In the genomic region with DNA sequence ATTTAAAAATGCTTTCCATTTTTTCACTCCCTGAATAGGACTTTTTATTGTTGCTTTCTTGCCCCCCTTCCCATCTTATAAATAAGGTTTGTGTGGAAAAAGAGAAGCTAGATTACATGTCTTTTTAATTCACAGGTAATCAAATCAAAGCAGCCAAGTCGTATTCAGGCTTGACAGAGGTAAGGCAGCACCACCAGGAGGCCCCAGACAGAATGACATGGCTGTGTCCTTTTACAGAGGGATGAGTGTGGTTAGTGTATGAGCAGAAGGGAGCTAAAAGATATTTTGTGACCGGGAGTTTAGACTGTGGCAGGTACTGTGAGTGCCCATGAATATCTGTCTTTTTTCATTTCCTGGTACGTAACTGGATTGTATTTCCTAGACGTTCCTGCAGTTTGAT, we compare ENCODE assay signal across 14 cellular contexts.
DNase-seq lines count a peak whose midpoint lies in the region; ATAC-seq, FAIRE-seq and TF ChIP-seq lines count a peak whose summit lies in the region.
"Had no signal": no experiment of that assay in that cellular context is flagged by ENCODE, and none has a peak within 500 bp of the region (broad histone marks: within the 10 kb centered on the region; RNA-seq: fewer than 3 reads in every experiment).

No MANE protein-coding gene starts in this region.

- no peak overlapping the region for H3K9ac ChIP-seq in KMS-11
- H3K9ac ChIP-seq in kidney (ENCODE audit: low read length in 2 of 2), result no peak overlapping the region

- H3K27ac ChIP-seq in KMS-11 (no peak overlapping the region), kidney (ENCODE audit: low read depth in 2 of 2, low read length in 2 of 2) (no peak overlapping the region), small intestine (ENCODE audit: low read depth in 1 of 2, low read length in 1 of 2) (no peak overlapping the region)
- H3K27ac ChIP-seq: dorsolateral prefrontal cortex had no signal

- no peak overlapping the region for H3K4me3 Mint-ChIP-seq in WTC11
- H3K4me3 Mint-ChIP-seq: activated CD4-positive, alpha-beta T cell treated with anti-CD3 and anti-CD28 coated beads, Interleukin-2, amount 10 ng/mL, durations not matched to agents 24 days and 14 days; CD4-positive, alpha-beta T cell had no signal

- H3K36me3 ChIP-seq in KMS-11 (ENCODE audit: insufficient read depth) (no peaks in the 10 kb centered on the region), kidney (ENCODE audit: control insufficient read depth in 1 of 2, insufficient read depth in 2 of 2, low read length in 2 of 2) (no peaks in the 10 kb centered on the region), small intestine (ENCODE audit: control insufficient read depth in 2 of 2, insufficient read depth in 2 of 2, low read length in 2 of 2) (no peaks in the 10 kb centered on the region)

- no peak; the same call in 1 of the 2 replicates for TF ChIP-seq CTCF in KMS-11 (conservative IDR thresholded peaks at IDR 0.05; ENCODE audit: low read depth, low read length)
- peak; percentile 30; the same call in 1 of the 2 replicates for TF ChIP-seq CTCF in WTC11 (IDR thresholded peaks at IDR 0.05)
- TF ChIP-seq CTCF in kidney (IDR thresholded peaks at IDR 0.05; ENCODE audit: borderline replicate concordance, extremely low read depth, insufficient read depth), result peak; percentile 9

- no peak overlapping the region for H3K27ac Mint-ChIP-seq in WTC11
- H3K27ac Mint-ChIP-seq: activated CD4-positive, alpha-beta T cell treated with anti-CD3 and anti-CD28 coated beads, Interleukin-2, amount 10 ng/mL, durations not matched to agents 24 days and 14 days; CD4-positive, alpha-beta T cell had no signal

- H3K4me1 Mint-ChIP-seq in WTC11, result peaks cover 3% of the 10 kb centered on the region
- H3K4me1 Mint-ChIP-seq: activated CD4-positive, alpha-beta T cell treated with anti-CD3 and anti-CD28 coated beads, Interleukin-2, amount 10 ng/mL, durations not matched to agents 24 days and 14 days had no signal

- 52 to 65% (median 59%) methylated on average over 4 of the region's 4 CpGs for WGBS in small intestine, 3 donors

- ATAC-seq in WTC11 (peak; percentile 97), GM19351 (IDR thresholded peaks at IDR 0.05; ENCODE audit: unreplicated experiment) (no peak), HG03139 (IDR thresholded peaks at IDR 0.05; ENCODE audit: unreplicated experiment) (no peak)

- H3K4me3 ChIP-seq in KMS-11 (IDR thresholded peaks at IDR 0.05; ENCODE audit: insufficient read depth, low read depth, low read length) (no peak overlapping the region), kidney (ENCODE audit: low read length in 2 of 2) (no peak overlapping the region), small intestine (ENCODE audit: low read depth in 1 of 2, low read length in 2 of 2) (no peak overlapping the region)
- H3K4me3 ChIP-seq: dorsolateral prefrontal cortex had no signal

- CTCF ChIA-PET in WTC11 (lab: Charles Lee), result interaction anchor here (0.5 to 1.8 kb wide), 17 partner anchors 10 to 727 kb away, joined by 3 to 17 read pairs (median 3); no protein-coding TSS in a partner anchor

- POLR2A ChIA-PET in WTC11 (lab: Charles Lee), result no interaction called here

- no peaks in the 10 kb centered on the region for H4K20me1 ChIP-seq in KMS-11 (ENCODE audit: insufficient read depth)

- intact Hi-C loops in kidney (cut with DNase I), result no loop called here

- no peaks in the 10 kb centered on the region for H3K79me2 ChIP-seq in KMS-11 (ENCODE audit: insufficient read depth, low read depth)

- FAIRE-seq in kidney (lab: Jason Lieb, UNC) (no peak), small intestine (lab: Jason Lieb, UNC) (no peak)

- peak overlapping the region; percentile 2; the same call in 1 of the 2 replicates for H2AFZ ChIP-seq in KMS-11 (ENCODE audit: low read depth)

- no peaks in the 10 kb centered on the region for H3K9me3 ChIP-seq in kidney (ENCODE audit: control insufficient read depth in 1 of 2, low read length in 2 of 2)
- no peaks in the 10 kb centered on the region for H3K9me3 ChIP-seq in small intestine (ENCODE audit: control insufficient read depth, low read depth)

- peaks cover 9% of the 10 kb centered on the region for H3K9me3 Mint-ChIP-seq in WTC11
- H3K9me3 Mint-ChIP-seq: activated CD4-positive, alpha-beta T cell treated with anti-CD3 and anti-CD28 coated beads, Interleukin-2, amount 10 ng/mL, durations not matched to agents 24 days and 14 days; CD4-positive, alpha-beta T cell had no signal

- no peaks in the 10 kb centered on the region for H3K36me3 Mint-ChIP-seq in WTC11

- peak overlapping the region; percentile 53; the same call in 1 of the 2 replicates for H3K4me2 ChIP-seq in KMS-11

- no peaks in the 10 kb centered on the region for H3K27me3 Mint-ChIP-seq in WTC11 (ENCODE audit: low read depth)
- H3K27me3 Mint-ChIP-seq: activated CD4-positive, alpha-beta T cell treated with anti-CD3 and anti-CD28 coated beads, Interleukin-2, amount 10 ng/mL, durations not matched to agents 24 days and 14 days had no signal

- DNase-seq in D341Med (ENCODE audit: low spot score), result peak; percentile 53
- DNase-seq in WTC11 (ENCODE audit: low spot score), result peak; percentile 33
- DNase-seq in kidney, result no peak
- no peak for DNase-seq in small intestine
- no peak for DNase-seq in inferior parietal cortex (ENCODE audit: extremely low spot score)
- DNase-seq: activated CD4-positive, alpha-beta T cell treated with anti-CD3 and anti-CD28 coated beads, Interleukin-2, amount 10 ng/mL, durations not matched to agents 24 days and 14 days; activated gamma-delta T cell treated with Interleukin-2 at 50 U/mL for 16 hours; CD4-positive, alpha-beta T cell; dorsolateral prefrontal cortex; Right ventricle myocardium superior; stimulated activated CD4-positive, alpha-beta T cell treated with anti-CD3 and anti-CD28 coated beads, Interleukin-1b, Interleukin-23, amount 100 ng/mL, for 48 hours had no signal

- H3K27me3 ChIP-seq in KMS-11 (ENCODE audit: insufficient read depth, low read depth) (no peaks in the 10 kb centered on the region), small intestine (ENCODE audit: control insufficient read depth in 2 of 2, insufficient read depth in 2 of 2, low read length in 2 of 2) (no peaks in the 10 kb centered on the region)
- H3K27me3 ChIP-seq: dorsolateral prefrontal cortex had no signal

- H3K4me1 ChIP-seq in KMS-11 (ENCODE audit: low read depth, poor library complexity, severe bottlenecking) (peaks cover 45% of the 10 kb centered on the region), kidney (ENCODE audit: control insufficient read depth in 1 of 2, insufficient read depth in 1 of 2, low read depth in 1 of 2, low read length in 2 of 2) (no peaks in the 10 kb centered on the region), small intestine (ENCODE audit: control insufficient read depth in 2 of 2, insufficient read depth in 1 of 2, low read depth in 1 of 2, low read length in 1 of 2) (no peaks in the 10 kb centered on the region)

TF ChIP-seq in WTC11, 78 proteins besides CTCF, POLR2A, EP300 and RAD21 (continues in another document):
- TF ChIP-seq ZNF281 (CRISPR knock-in tag; IDR thresholded peaks at IDR 0.05) (no peak), ZNF423 (CRISPR knock-in tag; IDR thresholded peaks at IDR 0.05) (no peak), USF1 (CRISPR knock-in tag; IDR thresholded peaks at IDR 0.05) (no peak)

Comparison
In these comparisons a context has a peak if more than half of its experiments do, and no peak if none do; other contexts are left out.
1. DNase-seq: peak in D341Med (single experiment) and WTC11 (single experiment); none in kidney (single experiment), small intestine (single experiment) and inferior parietal cortex (single experiment).